Comparison of ENCODE assay signal across 28 cellular contexts in genomic region chr6:163395122-163395521, GRCh38.
"Had no signal": no experiment of that assay in that cellular context is flagged by ENCODE, and none has a peak within 500 bp of the region (broad histone marks: within the 10 kb centered on the region; RNA-seq: fewer than 3 reads in every experiment).

No MANE protein-coding gene starts in this region.

- H3K27me3 Mint-ChIP-seq: progenitor cell of endocrine pancreas had no signal

- H3K27ac Mint-ChIP-seq: activated CD4-positive, alpha-beta memory T cell treated with anti-CD3 and anti-CD28 coated beads for 36 hours; activated CD4-positive, alpha-beta T cell treated with anti-CD3 and anti-CD28 coated beads, Interleukin-2, amount 10 ng/mL, durations not matched to agents 24 days and 14 days; activated T-cell treated with anti-CD3 and anti-CD28 coated beads, Interleukin-2, amount 50 U/mL, for 24 hours; progenitor cell of endocrine pancreas had no signal

- H3K4me3 Mint-ChIP-seq: activated CD4-positive, alpha-beta memory T cell treated with anti-CD3 and anti-CD28 coated beads for 36 hours; activated CD4-positive, alpha-beta T cell treated with anti-CD3 and anti-CD28 coated beads, Interleukin-2, amount 10 ng/mL, durations not matched to agents 24 days and 14 days; activated T-cell treated with anti-CD3 and anti-CD28 coated beads, Interleukin-2, amount 50 U/mL, for 24 hours; naive B cell had no signal

- H3K9me3 Mint-ChIP-seq: activated CD4-positive, alpha-beta memory T cell treated with anti-CD3 and anti-CD28 coated beads for 36 hours; activated CD4-positive, alpha-beta T cell treated with anti-CD3 and anti-CD28 coated beads, Interleukin-2, amount 10 ng/mL, durations not matched to agents 24 days and 14 days; activated T-cell treated with anti-CD3 and anti-CD28 coated beads, Interleukin-2, amount 50 U/mL, for 24 hours had no signal

- DNase-seq: activated CD4-positive, alpha-beta memory T cell treated with anti-CD3 and anti-CD28 coated beads for 36 hours; activated CD4-positive, alpha-beta T cell treated with anti-CD3 and anti-CD28 coated beads, Interleukin-2, amount 10 ng/mL, durations not matched to agents 24 days and 14 days; activated CD4-positive, CD25-positive, alpha-beta regulatory T cell treated with anti-CD3 and anti-CD28 coated beads, Interleukin-2, amount 50 U/mL, for 72 hours; activated CD8-positive, alpha-beta memory T cell treated with anti-CD3 and anti-CD28 coated beads, Interleukin-2, amount 50 U/mL, for 48 hours; activated gamma-delta T cell treated with Interleukin-2 at 50 U/mL for 16 hours; activated naive CD4-positive, alpha-beta T cell treated with anti-CD3 and anti-CD28 coated beads, Interleukin-2, amount 50 U/mL, for 16 hours; activated T-cell treated with anti-CD3 and anti-CD28 coated beads, Interleukin-2, amount 50 U/mL, for 24 hours; amniotic stem cell; colonic mucosa; effector memory CD4-positive, alpha-beta T cell; islet precursor cell; left cardiac atrium; mammary epithelial cell; naive B cell; ovary; stimulated activated CD4-positive, alpha-beta T cell treated with anti-CD3 and anti-CD28 coated beads, Interleukin-12 subunit alpha, Interleukin-12 subunit beta, amount 100 ng/mL, for 4 hours; stimulated activated CD4-positive, alpha-beta T cell treated with anti-CD3 and anti-CD28 coated beads, Interleukin-4, amount 100 ng/mL, for 1 hour; stimulated activated naive CD8-positive, alpha-beta T cell treated with anti-CD3 and anti-CD28 coated beads, Interleukin-15, Interleukin-2, amounts not matched to agents 100 U/mL and 50 U/mL, for 24 hours; trophoblast cell; uterus; WERI-Rb-1 had no signal

- H3K36me3 ChIP-seq: colonic mucosa, neutrophil, ovary, suprapubic skin, uterus, WERI-Rb-1 had no signal

- FAIRE-seq: bronchial epithelial cell, frontal cortex had no signal

- ATAC-seq: left cardiac atrium; sciatic nerve; stimulated activated naive CD8-positive, alpha-beta T cell treated with anti-CD3 and anti-CD28 coated beads, Interleukin-15, Interleukin-2, amounts not matched to agents 100 U/mL and 50 U/mL, for 24 hours had no signal

- H3K36me3 Mint-ChIP-seq: activated CD4-positive, alpha-beta memory T cell treated with anti-CD3 and anti-CD28 coated beads for 36 hours had no signal

- H3K27ac ChIP-seq: colonic mucosa, neutrophil, ovary, skin epidermis, suprapubic skin, uterus, WERI-Rb-1 had no signal

- H3K27me3 ChIP-seq: colonic mucosa, neutrophil, ovary, suprapubic skin, uterus had no signal

- H3K4me1 ChIP-seq: colonic mucosa, uterus had no signal

- H3K4me3 ChIP-seq: colonic mucosa, ovary, skin epidermis, suprapubic skin, uterus had no signal

- H3K9me3 ChIP-seq: colonic mucosa, neutrophil, ovary, suprapubic skin, uterus had no signal
